In the genomic region with DNA sequence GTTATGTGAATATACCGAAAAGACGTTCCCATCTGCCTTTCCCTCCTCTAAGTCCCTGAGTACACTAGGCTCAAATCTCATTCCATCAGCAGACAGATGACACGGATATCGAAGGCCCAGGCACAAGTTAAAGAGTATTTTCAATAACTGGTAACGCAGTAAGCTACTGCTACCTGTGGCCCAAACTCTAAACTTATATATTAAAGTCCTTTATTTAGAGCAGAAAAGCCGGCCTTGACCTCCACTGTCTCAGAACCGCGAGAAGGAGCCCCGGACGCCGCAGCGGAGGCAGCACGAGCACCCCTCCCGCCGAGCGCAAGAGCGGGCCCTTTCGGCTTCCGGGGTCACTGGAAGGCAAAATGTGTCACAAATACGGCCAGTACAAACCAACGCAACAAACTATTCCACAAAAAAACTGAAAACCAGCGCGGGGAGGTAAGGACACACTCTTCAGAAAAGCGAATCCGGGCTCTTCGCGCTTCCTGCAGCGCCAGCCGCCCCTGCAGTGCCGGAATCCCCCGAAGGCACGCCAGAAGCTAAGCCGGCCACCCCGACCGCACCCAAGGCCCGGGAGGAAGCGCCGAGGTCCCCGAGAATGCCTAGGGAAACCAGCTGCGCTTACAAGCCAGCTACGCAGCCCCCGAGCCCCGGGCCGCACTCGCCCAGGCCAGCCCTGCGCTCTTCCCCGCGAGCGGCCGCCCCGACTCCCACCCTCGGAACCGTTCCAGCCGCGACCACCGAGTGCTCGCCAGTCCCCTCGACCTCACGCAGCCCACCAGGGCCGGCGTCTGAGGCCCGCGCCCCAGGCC, we compare ENCODE assay signal across 8 cellular contexts. TPM values are rescaled to one million over a fixed set of nuclear protein-coding genes. Genes with fewer than 3 reads are reported as not detected.
DNase-seq lines count a peak whose midpoint lies in the region; ATAC-seq and TF ChIP-seq lines count a peak whose summit lies in the region.

No MANE protein-coding gene starts in this region.

- WGBS in heart left ventricle, 4 donors, result 0 to 2% (median 1%) methylated on average over 25 to 63 of the region's 63 CpGs

- peak overlapping the region; percentile 72 to 98 (median 94) for H3K4me3 ChIP-seq in heart left ventricle

- no peaks in the 10 kb centered on the region for H3K9me3 ChIP-seq in heart left ventricle

- H3K36me3 ChIP-seq in heart left ventricle, result no peaks in the 10 kb centered on the region

- peaks cover 12 to 86% (median 71%) of the 10 kb centered on the region in 12 donors for H3K4me1 ChIP-seq in heart left ventricle

- DNase-seq in NCI-H1092 treated with DMSO at 0.1 percent for 48 hours (lab: John Stamatoyannopoulos, UW) (peak; percentile 30), NCI-H1092 (lab: John Stamatoyannopoulos, UW) (no peak), NCI-H69 (lab: John Stamatoyannopoulos, UW) (peak; percentile 40), heart left ventricle (peak in 3 of 5 donors; percentile 39 to 69 (median 41)), retina (peak; percentile 69), posterior vena cava (ENCODE audit: low spot score) (no peak)
- peak; percentile 45 for DNase-seq in activated naive CD4-positive, alpha-beta T cell treated with anti-CD3 and anti-CD28 coated beads, Interleukin-2, amount 50 U/mL, for 16 hours

- TF ChIP-seq POLR2A in heart left ventricle (IDR thresholded peaks at IDR 0.05), result no peak

- no peak for TF ChIP-seq CTCF in heart left ventricle (IDR thresholded peaks at IDR 0.05)

- ATAC-seq in HG02852 (IDR thresholded peaks at IDR 0.05; ENCODE audit: unreplicated experiment) (peak; percentile 1), heart left ventricle (peak in 2 of 4 donors; percentile 5 to 12)

- intact Hi-C loops in heart left ventricle (cut with DNase I), result loop anchor here in 4 of 10 donors (5.0 to 10.0 kb wide), 3 partner anchors 48 to 63 kb away; a partner anchor contains a TSS
- intact Hi-C loops in posterior vena cava (cut with DNase I), result no loop called here

- H3K27me3 ChIP-seq in heart left ventricle, result no peaks in the 10 kb centered on the region

- H3K27ac ChIP-seq in heart left ventricle, result peak overlapping the region; percentile 95 to 99 (median 98)

RNA-seq across cellular contexts. Expression of a gene that starts 0.7 kb away (rescaled TPM):
- total RNA-seq in heart left ventricle (10 to 100 TPM; 27.5 to 46.2 (median 38.9) TPM), posterior vena cava (10 to 100 TPM; 38.5 to 44.1 TPM)
- polyA plus RNA-seq in heart left ventricle, result 10 to 100 TPM; 16.5 to 20.1 TPM

RNA-seq across cellular contexts. Expression of a gene that starts 12.3 kb away (rescaled TPM):
- total RNA-seq in heart left ventricle (10 to 100 TPM; 14.7 to 22.2 (median 16.3) TPM), posterior vena cava (10 to 100 TPM; 14.9 to 20.0 TPM)
- 10 to 100 TPM in 1 of 2 donors, 1 to 10 TPM in 1; 6.2 to 15.8 TPM for polyA plus RNA-seq in heart left ventricle

RNA-seq across cellular contexts. Expression of a gene that starts 26.9 kb away (rescaled TPM):
- total RNA-seq in heart left ventricle (1 to 10 TPM in 3 of 9 donors, under 1 TPM in 6; 0.16 to 6.6 (median 0.67) TPM), posterior vena cava (10 to 100 TPM in 1 of 2 donors, 1 to 10 TPM in 1; 9.9 to 16.3 TPM)
- 1 to 10 TPM; 1.7 to 2.6 TPM for polyA plus RNA-seq in heart left ventricle

Comparison
In these comparisons a context has a peak if more than half of its experiments do, and no peak if none do; other contexts are left out.
1. DNase-seq: peak in NCI-H1092 treated with DMSO at 0.1 percent for 48 hours (single experiment), NCI-H69 (single experiment), activated naive CD4-positive, alpha-beta T cell treated with anti-CD3 and anti-CD28 coated beads, Interleukin-2, amount 50 U/mL, for 16 hours (single experiment), heart left ventricle (3 of 5) and retina (single experiment); none in NCI-H1092 (single experiment) and posterior vena cava (single experiment).